Comparison of ENCODE assay signal across 6 cellular contexts in genomic region chr10:109993966-109994365, GRCh38. TPM values are rescaled to one million over a fixed set of nuclear protein-coding genes. Genes with fewer than 3 reads are reported as not detected.
DNase-seq lines count a peak whose midpoint lies in the region; ATAC-seq, FAIRE-seq and TF ChIP-seq lines count a peak whose summit lies in the region.
"Not testable (repeated sequence)": the region's sequence is repeated elsewhere in the genome, so short reads cannot be mapped to it uniquely, and the experiment has no call there.

No MANE protein-coding gene starts in this region.

- not testable (repeated sequence) for H3K9me3 Mint-ChIP-seq in Caco-2 (ENCODE audit: unreplicated experiment); dendritic cell treated with granulocyte-macrophage colony-stimulating factor and Interleukin-4, amounts not matched to agents 40 ng/mL and 50 ng/mL, for 4 days

- H3K27me3 Mint-ChIP-seq in Caco-2 (ENCODE audit: insufficient read depth, unreplicated experiment); T-helper 17 cell; dendritic cell treated with granulocyte-macrophage colony-stimulating factor and Interleukin-4, amounts not matched to agents 40 ng/mL and 50 ng/mL, for 4 days: not testable (repeated sequence)

- H3K36me3 ChIP-seq in Caco-2 (ENCODE audit: control insufficient read depth, insufficient read depth, low read length); mucosa of descending colon (ENCODE audit: low read depth); pancreas; small intestine (ENCODE audit: control insufficient read depth in 2 of 2, insufficient read depth in 2 of 2, low read length in 2 of 2): not testable (repeated sequence)

- H3K4me1 Mint-ChIP-seq in Caco-2 (ENCODE audit: low read depth, unreplicated experiment) = peaks cover 51% of the 10 kb centered on the region
- not testable (repeated sequence) for H3K4me1 Mint-ChIP-seq in T-helper 17 cell
- peaks cover 44% of the 10 kb centered on the region for H3K4me1 Mint-ChIP-seq in dendritic cell treated with granulocyte-macrophage colony-stimulating factor and Interleukin-4, amounts not matched to agents 40 ng/mL and 50 ng/mL, for 4 days (ENCODE audit: low read depth)

- BruUV-seq in Caco-2 (replicated peaks; lab: Mats Ljungman, UMichigan) = not testable (repeated sequence)

- peak overlapping the region; percentile 21 for H3K4me3 Mint-ChIP-seq in Caco-2 (ENCODE audit: unreplicated experiment)
- not testable (repeated sequence) for H3K4me3 Mint-ChIP-seq in T-helper 17 cell; dendritic cell treated with granulocyte-macrophage colony-stimulating factor and Interleukin-4, amounts not matched to agents 40 ng/mL and 50 ng/mL, for 4 days

- H3K4me1 ChIP-seq in Caco-2 = peaks cover 72% of the 10 kb centered on the region
- H3K4me1 ChIP-seq in mucosa of descending colon (ENCODE audit: low read depth) = peaks cover 26% of the 10 kb centered on the region
- H3K4me1 ChIP-seq in pancreas = peaks cover 15 to 40% (median 33%) of the 10 kb centered on the region in 3 donors
- not testable (repeated sequence) for H3K4me1 ChIP-seq in small intestine (ENCODE audit: control insufficient read depth in 2 of 2, insufficient read depth in 1 of 2, low read depth in 1 of 2, low read length in 1 of 2)

- 57 to 69% methylated on average over 9 of the region's 9 CpGs for whole genome bisulfite sequencing in pancreas, 2 donors
- 32 to 76% (median 49%) methylated on average over 9 of the region's 9 CpGs for WGBS in small intestine, 3 donors

- FAIRE-seq in pancreas (lab: Jason Lieb, UNC); small intestine (lab: Jason Lieb, UNC): not testable (repeated sequence)

- H3K27ac Mint-ChIP-seq in Caco-2 (ENCODE audit: unreplicated experiment) (peak overlapping the region; percentile 71), T-helper 17 cell (peak overlapping the region; percentile 39)
- peak overlapping the region; percentile 23 for H3K27ac Mint-ChIP-seq in dendritic cell treated with granulocyte-macrophage colony-stimulating factor and Interleukin-4, amounts not matched to agents 40 ng/mL and 50 ng/mL, for 4 days

- POLR2A ChIA-PET in Caco-2 (lab: Charles Lee) = not testable (repeated sequence)

- H3K9me3 ChIP-seq in Caco-2; T-helper 17 cell (ENCODE audit: control insufficient read depth, low read length, poor library complexity, severe bottlenecking); mucosa of descending colon; pancreas; small intestine (ENCODE audit: control insufficient read depth, low read depth): not testable (repeated sequence)

- TF ChIP-seq CTCF in Caco-2 (IDR thresholded peaks at IDR 0.05; ENCODE audit: insufficient read depth in 1 of 2, low read depth in 1 of 2, low read length in 1 of 2, severe bottlenecking in 1 of 2, unreplicated experiment in 1 of 2); mucosa of descending colon (IDR thresholded peaks at IDR 0.05); pancreas (IDR thresholded peaks at IDR 0.05): not testable (repeated sequence)

- peak; percentile 64 to 78 for DNase-seq in Caco-2
- not testable (repeated sequence) for DNase-seq in T-helper 17 cell, mucosa of descending colon, pancreas
- peak; percentile 72 for DNase-seq in small intestine

- not testable (repeated sequence) for ATAC-seq in T-helper 17 cell
- ATAC-seq in mucosa of descending colon (peak; percentile 19), pancreas (peak in 3 of 4 donors; percentile 16 to 55 (median 36))

- H3K27me3 ChIP-seq in Caco-2 (replicated peaks; ENCODE audit: control insufficient read depth, insufficient read depth, low read length); pancreas; small intestine (ENCODE audit: control insufficient read depth in 2 of 2, insufficient read depth in 2 of 2, low read length in 2 of 2): not testable (repeated sequence)

- intact Hi-C loops in Caco-2 (cut with micrococcal nuclease; ENCODE audit: unreplicated experiment) = loop anchor here (2.0 to 10.0 kb wide), 2 partner anchors 15 to 1399 kb away; no protein-coding TSS in a partner anchor
- intact Hi-C loops in dendritic cell treated with granulocyte-macrophage colony-stimulating factor and Interleukin-4, amounts not matched to agents 40 ng/mL and 50 ng/mL, for 4 days (cut with micrococcal nuclease); mucosa of descending colon (cut with DNase I, micrococcal nuclease); pancreas (cut with DNase I): not testable (repeated sequence)

- H3K4me3 ChIP-seq in Caco-2 (ENCODE audit: low read depth, low read length); mucosa of descending colon; pancreas; small intestine (ENCODE audit: low read depth in 1 of 2, low read length in 2 of 2): not testable (repeated sequence)

- H3K27ac ChIP-seq in pancreas = not testable (repeated sequence)
- peak overlapping the region in 1 of 2 donors; percentile 44 for H3K27ac ChIP-seq in small intestine (ENCODE audit: low read depth in 1 of 2, low read length in 1 of 2)

- CTCF ChIA-PET in Caco-2 (lab: Charles Lee) = not testable (repeated sequence)

- H3K36me3 Mint-ChIP-seq in Caco-2 (ENCODE audit: insufficient read depth, unreplicated experiment); T-helper 17 cell (ENCODE audit: low read depth); dendritic cell treated with granulocyte-macrophage colony-stimulating factor and Interleukin-4, amounts not matched to agents 40 ng/mL and 50 ng/mL, for 4 days (ENCODE audit: low read depth): not testable (repeated sequence)

RNA-seq across cellular contexts. Expression of gene ADD3, which starts 13.8 kb away (rescaled TPM):
- 236 and 264 TPM in 2 replicates for total RNA-seq in Caco-2 (2022)
- total RNA-seq in T-helper 17 cell = 100 to 1,000 TPM; 343 to 351 TPM
- total RNA-seq in mucosa of descending colon = 100 to 1,000 TPM; 109 to 165 (median 141) TPM
- total RNA-seq in pancreas = 10 to 100 TPM; 33.9 to 83.3 (median 49.9) TPM
- 10 to 100 TPM; 31.9 to 44.7 TPM for polyA plus RNA-seq in pancreas
- polyA plus RNA-seq in small intestine = 100 to 1,000 TPM in 1 of 3 donors, 10 to 100 TPM in 2; 63.7 to 123 (median 74.8) TPM
